Comparison of ENCODE assay signal across 1 cellular context in the genomic region with DNA sequence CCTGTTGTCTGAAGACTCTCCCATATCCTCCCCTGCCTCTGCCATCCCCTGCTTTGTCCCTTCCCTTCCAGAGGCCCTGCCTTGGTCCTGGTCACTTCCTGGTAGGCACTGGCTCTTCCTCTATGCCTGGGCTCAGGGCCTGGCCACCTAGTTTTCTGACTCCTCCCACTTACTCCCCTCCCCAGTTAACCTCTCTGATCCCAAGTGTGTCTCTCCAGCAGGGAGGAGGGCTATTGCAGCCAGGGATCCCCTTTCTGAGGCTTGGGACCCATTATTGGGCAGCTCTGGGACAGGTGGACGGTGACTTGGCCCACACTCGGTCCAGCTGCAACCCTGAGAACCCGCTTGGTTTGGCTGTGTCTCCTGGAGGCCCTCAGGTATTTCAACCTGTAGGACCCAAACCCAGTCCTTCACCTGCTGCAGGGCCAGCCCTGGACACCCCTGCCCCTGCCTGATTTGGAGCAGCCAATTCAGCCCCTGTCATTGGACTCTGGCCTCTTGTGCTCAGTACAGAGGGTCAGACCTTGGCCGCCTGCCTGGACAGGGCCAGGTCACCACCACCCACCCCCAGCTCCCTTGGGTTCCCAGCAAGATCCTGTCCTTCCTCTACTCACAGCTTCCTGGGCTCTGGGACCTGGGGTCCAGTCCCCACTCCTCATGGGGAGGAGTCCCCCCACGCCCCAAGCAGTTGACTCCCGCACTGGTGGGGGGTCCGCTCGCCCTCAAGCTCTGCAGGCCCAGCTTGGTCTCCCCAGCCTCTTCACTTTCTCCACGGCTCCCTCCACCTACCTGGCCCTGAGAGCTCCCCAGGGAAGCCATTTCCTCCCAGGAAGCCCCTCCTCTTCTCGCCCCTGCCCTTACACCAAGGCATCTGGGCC.
TF ChIP-seq lines count a peak whose summit lies in the region.

No MANE protein-coding gene starts in this region.

TF ChIP-seq in SK-N-SH, 30 proteins besides CTCF, POLR2A, EP300 and RAD21 (continued from another document):
- no peak for TF ChIP-seq TCF12 (IDR thresholded peaks at IDR 0.05)
- TF ChIP-seq TAF1 (IDR thresholded peaks at IDR 0.05; ENCODE audit: borderline replicate concordance, low read depth, low read length) = no peak
- TF ChIP-seq SMC3 (IDR thresholded peaks at IDR 0.05; ENCODE audit: low read depth, low read length) = no peak
- no peak for TF ChIP-seq ZBTB33 (IDR thresholded peaks at IDR 0.05; ENCODE audit: borderline replicate concordance, low read depth)
- no peak for TF ChIP-seq SIN3A (IDR thresholded peaks at IDR 0.05; ENCODE audit: borderline replicate concordance, low read depth, low read length)
- no peak for TF ChIP-seq REST (IDR thresholded peaks at IDR 0.05; ENCODE audit: low read depth, low read length)
- TF ChIP-seq YY1 (IDR thresholded peaks at IDR 0.05; ENCODE audit: low read depth) = no peak
- TF ChIP-seq, protein P1, sequence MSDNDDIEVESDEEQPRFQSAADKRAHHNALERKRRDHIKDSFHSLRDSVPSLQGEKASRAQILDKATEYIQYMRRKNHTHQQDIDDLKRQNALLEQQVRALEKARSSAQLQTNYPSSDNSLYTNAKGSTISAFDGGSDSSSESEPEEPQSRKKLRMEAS (IDR thresholded peaks at IDR 0.05; ENCODE audit: low read depth) = no peak
- no peak for TF ChIP-seq NRF1 (IDR thresholded peaks at IDR 0.05; ENCODE audit: low read depth, low read length)
- no peak for TF ChIP-seq USF2 (IDR thresholded peaks at IDR 0.05; ENCODE audit: borderline replicate concordance, low read depth, low read length)
- no peak for TF ChIP-seq GABPA (IDR thresholded peaks at IDR 0.05; ENCODE audit: low read depth)
- no peak for TF ChIP-seq FOXM1 (IDR thresholded peaks at IDR 0.05; ENCODE audit: low read depth)
- no peak for TF ChIP-seq RCOR1 (IDR thresholded peaks at IDR 0.05; ENCODE audit: low read length)
TF ChIP-seq in SK-N-SH: peak in this region for 0.
